8 cellular contexts compared by ENCODE assay signal in the genomic region with DNA sequence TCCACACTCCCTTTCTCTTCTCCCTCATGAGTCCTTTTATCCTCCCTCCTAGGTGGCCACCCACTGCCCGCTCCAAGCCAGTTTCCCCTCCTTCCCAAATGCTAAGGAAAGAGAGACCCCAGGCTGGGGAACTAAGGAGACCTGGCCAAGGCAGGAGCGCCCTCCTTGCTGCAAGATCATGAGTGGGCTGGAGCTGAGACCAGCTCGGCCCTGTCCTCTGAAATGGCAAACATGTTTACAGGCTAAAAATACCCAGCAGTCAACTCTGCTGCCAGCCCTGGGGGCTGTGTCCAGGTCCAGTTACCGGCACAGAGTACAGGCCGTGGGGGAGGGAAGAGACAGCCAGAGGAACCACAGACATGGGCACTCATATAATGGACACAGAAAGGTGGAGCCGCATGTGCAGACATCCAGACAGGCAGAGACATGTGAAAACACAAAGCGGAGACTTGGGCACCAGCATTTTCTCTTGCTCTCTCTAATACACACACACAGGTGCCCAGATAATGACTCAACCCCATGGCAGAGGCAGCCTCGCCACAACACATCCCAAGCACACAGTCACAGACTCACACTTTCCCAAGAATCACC. TPM values are rescaled to one million over a fixed set of nuclear protein-coding genes. Genes with fewer than 3 reads are reported as not detected.
A peak's percentile ranks its signal among the peaks of the same experiment; 100 is the strongest.
DNase-seq lines count a peak whose midpoint lies in the region; ATAC-seq and TF ChIP-seq lines count a peak whose summit lies in the region.

No MANE protein-coding gene starts in this region.

- no peaks in the 10 kb centered on the region for H3K9me2 ChIP-seq in GM23338 (ENCODE audit: insufficient read depth)

- no peak overlapping the region for H3K27ac Mint-ChIP-seq in GM23338
- H3K27ac Mint-ChIP-seq in activated CD8-positive, alpha-beta T cell treated with anti-CD3 and anti-CD28 coated beads for 36 hours: no peak overlapping the region

- peaks cover 3% of the 10 kb centered on the region; the same call in 1 of the 2 replicates for H4K20me1 ChIP-seq in GM23338 (replicated peaks; ENCODE audit: insufficient read depth)

- peaks cover 40% of the 10 kb centered on the region for H3K4me1 ChIP-seq in GM23338 (ENCODE audit: insufficient read depth)

- H3K27me3 Mint-ChIP-seq in GM23338 (ENCODE audit: insufficient read depth, low read depth, poor library complexity): peaks cover 77% of the 10 kb centered on the region
- peaks cover 3% of the 10 kb centered on the region for H3K27me3 Mint-ChIP-seq in activated CD8-positive, alpha-beta T cell treated with anti-CD3 and anti-CD28 coated beads for 36 hours

- H3K4me1 Mint-ChIP-seq in GM23338: peaks cover 50% of the 10 kb centered on the region
- H3K4me1 Mint-ChIP-seq in activated CD8-positive, alpha-beta T cell treated with anti-CD3 and anti-CD28 coated beads for 36 hours (ENCODE audit: low read depth): peaks cover 73% of the 10 kb centered on the region

- H3K36me3 Mint-ChIP-seq in GM23338 (ENCODE audit: low read depth): no peaks in the 10 kb centered on the region
- H3K36me3 Mint-ChIP-seq in activated CD8-positive, alpha-beta T cell treated with anti-CD3 and anti-CD28 coated beads for 36 hours (ENCODE audit: low read depth): no peaks in the 10 kb centered on the region

- CTCF ChIA-PET in activated CD8-positive, alpha-beta T cell treated with anti-CD3 and anti-CD28 coated beads for 36 hours (lab: Charles Lee): interaction anchor here (1.0 to 1.2 kb wide), 2 partner anchors 10 to 25 kb away, joined by 3 to 5 read pairs; no protein-coding TSS in a partner anchor

- POLR2A ChIA-PET in activated CD8-positive, alpha-beta T cell treated with anti-CD3 and anti-CD28 coated beads for 36 hours (lab: Charles Lee): no interaction called here

- H3K4me3 ChIP-seq in GM23338: peak overlapping the region; percentile 88

- peak overlapping the region; percentile 96 for H3K4me2 ChIP-seq in GM23338

- H3K36me3 ChIP-seq in GM23338 (ENCODE audit: insufficient read depth): no peaks in the 10 kb centered on the region

- peaks cover 1% of the 10 kb centered on the region for H3F3A ChIP-seq in GM23338 (replicated peaks; ENCODE audit: low read depth)

- no peaks in the 10 kb centered on the region for H3K79me2 ChIP-seq in GM23338 (replicated peaks; ENCODE audit: insufficient read depth)

- DNase-seq in GM23338 (ENCODE audit: low spot score): no peak
- DNase-seq in activated CD8-positive, alpha-beta T cell treated with anti-CD3 and anti-CD28 coated beads for 36 hours: no peak
- peak; percentile 49 for DNase-seq in left cardiac atrium
- DNase-seq in renal cortical epithelial cell (ENCODE audit: low read depth): peak; percentile 63
- no peak for DNase-seq in sciatic nerve (ENCODE audit: low spot score)
- DNase-seq in DMS153 (lab: John Stamatoyannopoulos, UW): no peak
- DNase-seq in activated CD8-positive, alpha-beta memory T cell treated with anti-CD3 and anti-CD28 coated beads, Interleukin-2, amount 50 U/mL, for 48 hours: no peak
- no peak for DNase-seq in SIG-M5 treated with dmso at 0.1 percent for 504 hours (lab: John Stamatoyannopoulos, UW; ENCODE audit: unreplicated experiment)

- H3K4me3 Mint-ChIP-seq in GM23338: peak overlapping the region; percentile 72
- peak overlapping the region; percentile 68 for H3K4me3 Mint-ChIP-seq in activated CD8-positive, alpha-beta T cell treated with anti-CD3 and anti-CD28 coated beads for 36 hours

- TF ChIP-seq CTCF in GM23338 (conservative IDR thresholded peaks at IDR 0.05; ENCODE audit: low read depth in 2 of 2): no peak
- TF ChIP-seq CTCF in activated CD8-positive, alpha-beta T cell treated with anti-CD3 and anti-CD28 coated beads for 36 hours (IDR thresholded peaks at IDR 0.05): no peak

- peaks cover 87% of the 10 kb centered on the region for H3K27me3 ChIP-seq in GM23338 (ENCODE audit: insufficient read depth)

- no peaks in the 10 kb centered on the region; the same call in 1 of the 3 replicates for H3K9me3 Mint-ChIP-seq in GM23338
- no peaks in the 10 kb centered on the region for H3K9me3 Mint-ChIP-seq in activated CD8-positive, alpha-beta T cell treated with anti-CD3 and anti-CD28 coated beads for 36 hours

- ATAC-seq in GM23338 (no peak), left cardiac atrium (no peak), sciatic nerve (no peak)
- ATAC-seq in activated CD8-positive, alpha-beta T cell treated with anti-CD3 and anti-CD28 coated beads for 36 hours: no peak

- intact Hi-C loops in activated CD8-positive, alpha-beta T cell treated with anti-CD3 and anti-CD28 coated beads for 36 hours (cut with micrococcal nuclease): no loop called here
- intact Hi-C loops in left cardiac atrium (cut with DNase I) (loop anchor here in 1 of 2 donors (10.0 kb wide), 1 partner anchor 153 kb away; no protein-coding TSS in a partner anchor), sciatic nerve (cut with DNase I) (loop anchor here (10.0 kb wide), 1 partner anchor 153 kb away; no protein-coding TSS in a partner anchor)

- no peak overlapping the region for H3K27ac ChIP-seq in GM23338 (ENCODE audit: low read depth)

- peak overlapping the region; percentile 85 for H2AFZ ChIP-seq in GM23338

TF ChIP-seq in GM23338, 12 proteins besides CTCF, POLR2A, EP300 and RAD21:
- peak; percentile 17 for TF ChIP-seq EZH2 (IDR thresholded peaks at IDR 0.05; ENCODE audit: low read depth, unreplicated experiment)
- no peak for TF ChIP-seq STAT1 (IDR thresholded peaks at IDR 0.05; ENCODE audit: unreplicated experiment)

RNA-seq across cellular contexts. Expression of a gene that starts 1.2 kb away (rescaled TPM):
- 1.7 and 2.1 TPM in 2 replicates for total RNA-seq in GM23338 (2014; rRNA removed; shearing (Covaris generic))
- polyA plus RNA-seq in GM23338 (2016; fragmentation: Nextera tagmentation; extraction: Ambion mirVana): 0.91 and 1.1 TPM in 2 replicates
- total RNA-seq in activated CD8-positive, alpha-beta T cell treated with anti-CD3 and anti-CD28 coated beads for 36 hours: 10 to 100 TPM; 41.1 to 43.0 TPM
- total RNA-seq in left cardiac atrium (100 to 1,000 TPM; 329 to 404 TPM), renal cortical epithelial cell (409 and 1,601 TPM in 2 replicates), sciatic nerve (2,773 TPM)

RNA-seq across cellular contexts. Expression of a gene that starts 25.9 kb away (rescaled TPM):
- 1,200 and 1,316 TPM in 2 replicates for total RNA-seq in GM23338 (2014; rRNA removed; shearing (Covaris generic))
- 696 and 736 TPM in 2 replicates for polyA plus RNA-seq in GM23338 (2016; fragmentation: Nextera tagmentation; extraction: Ambion mirVana)
- 1,000 to 10,000 TPM; 1,925 to 1,979 TPM for total RNA-seq in activated CD8-positive, alpha-beta T cell treated with anti-CD3 and anti-CD28 coated beads for 36 hours
- 100 to 1,000 TPM; 833 to 894 TPM for total RNA-seq in left cardiac atrium
- total RNA-seq in renal cortical epithelial cell: 1,513 and 1,623 TPM in 2 replicates
- 811 TPM for total RNA-seq in sciatic nerve

RNA-seq across cellular contexts. Expression of a gene that starts 43.5 kb away (rescaled TPM):
- 15.2 and 22.2 TPM in 2 replicates for total RNA-seq in GM23338 (2014; rRNA removed; shearing (Covaris generic))
- polyA plus RNA-seq in GM23338 (2016; fragmentation: Nextera tagmentation; extraction: Ambion mirVana): 12.8 and 14.0 TPM in 2 replicates
- 10 to 100 TPM; 34.4 to 38.0 TPM for total RNA-seq in activated CD8-positive, alpha-beta T cell treated with anti-CD3 and anti-CD28 coated beads for 36 hours
- total RNA-seq in left cardiac atrium: 10 to 100 TPM in 1 of 2 donors, 1 to 10 TPM in 1; 9.6 to 11.5 TPM
- total RNA-seq in renal cortical epithelial cell: 5.9 and 12.7 TPM in 2 replicates
- total RNA-seq in sciatic nerve: 20.7 TPM

RNA-seq across cellular contexts. Expression of a gene that starts 53.9 kb away (rescaled TPM):
- total RNA-seq in GM23338 (2014; rRNA removed; shearing (Covaris generic)): 93.6 and 102 TPM in 2 replicates
- 22.1 and 22.9 TPM in 2 replicates for polyA plus RNA-seq in GM23338 (2016; fragmentation: Nextera tagmentation; extraction: Ambion mirVana)
- total RNA-seq in activated CD8-positive, alpha-beta T cell treated with anti-CD3 and anti-CD28 coated beads for 36 hours: 100 to 1,000 TPM; 159 to 164 TPM
- 10 to 100 TPM; 38.1 to 60.6 TPM for total RNA-seq in left cardiac atrium
- total RNA-seq in renal cortical epithelial cell: 121 and 212 TPM in 2 replicates
- 86.6 TPM for total RNA-seq in sciatic nerve

Comparison
In these comparisons a context has a peak if more than half of its experiments do, and no peak if none do; other contexts are left out.
1. DNase-seq: peak in left cardiac atrium (single experiment) and renal cortical epithelial cell (single experiment); none in GM23338 (single experiment), activated CD8-positive, alpha-beta T cell treated with anti-CD3 and anti-CD28 coated beads for 36 hours (single experiment), sciatic nerve (single experiment), DMS153 (single experiment), activated CD8-positive, alpha-beta memory T cell treated with anti-CD3 and anti-CD28 coated beads, Interleukin-2, amount 50 U/mL, for 48 hours (single experiment) and SIG-M5 treated with dmso at 0.1 percent for 504 hours (single experiment).
2. RNA of a gene that starts 1.2 kb away (total RNA-seq): 2,773 TPM in sciatic nerve (single experiment), 409 to 1,601 TPM in renal cortical epithelial cell, 329 to 404 TPM in left cardiac atrium and 41.1 to 43.0 TPM in activated CD8-positive, alpha-beta T cell treated with anti-CD3 and anti-CD28 coated beads for 36 hours; 1.7 to 2.1 TPM in GM23338; every median in the first group is over 10 times any median in the second.